Comparison of ENCODE assay signal across 25 cellular contexts in genomic region chrX:100207331-100208024, GRCh38.
DNase-seq lines count a peak whose midpoint lies in the region; ATAC-seq, FAIRE-seq and TF ChIP-seq lines count a peak whose summit lies in the region.
"Had no signal": no experiment of that assay in that cellular context is flagged by ENCODE, and none has a peak within 500 bp of the region (broad histone marks: within the 10 kb centered on the region; RNA-seq: fewer than 3 reads in every experiment).

No MANE protein-coding gene starts in this region.

- CTCF ChIA-PET in CD8-positive, alpha-beta T cell (lab: Charles Lee) = no interaction called here

- H3K9me3 ChIP-seq in stomach = peaks cover 0 to 9% (median 2%) of the 10 kb centered on the region in 4 donors
- H3K9me3 ChIP-seq in CD8-positive, alpha-beta T cell (ENCODE audit: low read length) = no peaks in the 10 kb centered on the region
- H3K9me3 ChIP-seq: SK-N-SH had no signal

- no peak for TF ChIP-seq POLR2A in stomach (IDR thresholded peaks at IDR 0.05)

- intact Hi-C loops in stomach (cut with DNase I; ENCODE audit: low total_unique reads) = no loop called here
- intact Hi-C loops in CD8-positive, alpha-beta T cell (cut with DNase I, micrococcal nuclease) = no loop called here

- H3K36me3 ChIP-seq in bronchial epithelial cell (ENCODE audit: control insufficient read depth, insufficient read depth, low read length) (no peaks in the 10 kb centered on the region), stomach (no peaks in the 10 kb centered on the region)
- H3K36me3 ChIP-seq in CD8-positive, alpha-beta T cell (ENCODE audit: insufficient read depth, low read length) = no peaks in the 10 kb centered on the region
- H3K36me3 ChIP-seq: spleen had no signal

- no peak overlapping the region for H3K27ac Mint-ChIP-seq in CD8-positive, alpha-beta T cell
- H3K27ac Mint-ChIP-seq: activated CD8-positive, alpha-beta T cell treated with anti-CD3 and anti-CD28 coated beads, Interleukin-2, amount 10 ng/mL, durations not matched to agents 7 days and 5 days had no signal

- H3K4me3 ChIP-seq in bronchial epithelial cell (ENCODE audit: low read depth, low read length) = no peak overlapping the region
- no peak overlapping the region for H3K4me3 ChIP-seq in stomach
- H3K4me3 ChIP-seq in CD8-positive, alpha-beta T cell (ENCODE audit: low read depth, low read length) = no peak overlapping the region
- H3K4me3 ChIP-seq: spleen had no signal

- no peaks in the 10 kb centered on the region for H3K27me3 ChIP-seq in bronchial epithelial cell (ENCODE audit: control insufficient read depth, insufficient read depth, low read length)
- H3K27me3 ChIP-seq in stomach = peaks cover 0 to 3% (median 0%) of the 10 kb centered on the region in 3 donors
- no peaks in the 10 kb centered on the region for H3K27me3 ChIP-seq in CD8-positive, alpha-beta T cell (ENCODE audit: insufficient read depth, low read length)
- H3K27me3 ChIP-seq: spleen had no signal

- WGBS in stomach, 5 donors = 41 to 59% (median 51%) methylated on average over 5 of the region's 5 CpGs

- H3K4me3 Mint-ChIP-seq in CD8-positive, alpha-beta T cell = no peak overlapping the region
- H3K4me3 Mint-ChIP-seq: activated CD8-positive, alpha-beta T cell treated with anti-CD3 and anti-CD28 coated beads, Interleukin-2, amount 10 ng/mL, durations not matched to agents 7 days and 5 days; H9; neural crest cell had no signal

- ATAC-seq in HG03442 (IDR thresholded peaks at IDR 0.05; ENCODE audit: unreplicated experiment) (peak; percentile 71), GM21367 (IDR thresholded peaks at IDR 0.05; ENCODE audit: unreplicated experiment) (no peak)
- no peak for ATAC-seq in CD8-positive, alpha-beta T cell
- ATAC-seq: activated CD8-positive, alpha-beta T cell treated with anti-CD3 and anti-CD28 coated beads, Interleukin-2, amount 10 ng/mL, durations not matched to agents 7 days and 5 days; left ventricle myocardium superior had no signal

- no peaks in the 10 kb centered on the region for H3K27me3 Mint-ChIP-seq in CD8-positive, alpha-beta T cell (ENCODE audit: low read depth)

- H3K36me3 Mint-ChIP-seq in CD8-positive, alpha-beta T cell = no peaks in the 10 kb centered on the region

- POLR2A ChIA-PET in CD8-positive, alpha-beta T cell (lab: Charles Lee) = no interaction called here

- H3K4me1 ChIP-seq in stomach = no peaks in the 10 kb centered on the region
- H3K4me1 ChIP-seq in CD8-positive, alpha-beta T cell (ENCODE audit: insufficient read depth, low read length) = no peaks in the 10 kb centered on the region
- H3K4me1 ChIP-seq: spleen had no signal

- no peak overlapping the region for H3K27ac ChIP-seq in stomach
- no peak overlapping the region for H3K27ac ChIP-seq in CD8-positive, alpha-beta T cell (ENCODE audit: low read depth, low read length)
- H3K27ac ChIP-seq: 22Rv1, spleen had no signal

- TF ChIP-seq CTCF in bronchial epithelial cell (IDR thresholded peaks at IDR 0.05; ENCODE audit: insufficient read depth, low read length, severe bottlenecking) (no peak), stomach (IDR thresholded peaks at IDR 0.05) (no peak)
- no peak for TF ChIP-seq CTCF in CD8-positive, alpha-beta T cell (IDR thresholded peaks at IDR 0.05)

- no peaks in the 10 kb centered on the region for H3K9me3 Mint-ChIP-seq in CD8-positive, alpha-beta T cell
- H3K9me3 Mint-ChIP-seq: H9 had no signal

- peak; percentile 0 for DNase-seq in DMS53 (lab: John Stamatoyannopoulos, UW)
- no peak for DNase-seq in DMS53 treated with DMSO at 0.1 percent for 48 hours (lab: John Stamatoyannopoulos, UW; ENCODE audit: unreplicated experiment)
- peak; percentile 13 for DNase-seq in bronchial epithelial cell (ENCODE audit: low read depth)
- no peak for DNase-seq in stomach
- no peak for DNase-seq in CD8-positive, alpha-beta T cell
- no peak for DNase-seq in NCI-H2029 (lab: John Stamatoyannopoulos, UW)
- DNase-seq: activated CD4-positive, CD25-positive, alpha-beta regulatory T cell; activated CD8-positive, alpha-beta T cell treated with anti-CD3 and anti-CD28 coated beads, Interleukin-2, amount 10 ng/mL, durations not matched to agents 7 days and 5 days; activated naive CD4-positive, alpha-beta T cell; activated T-cell treated with anti-CD3 and anti-CD28 coated beads, Interleukin-2, amount 50 U/mL, for 1 hour; AML-193; left ventricle myocardium superior; MM.1S; NCI-H187; NCI-H446; RPMI8226; SK-N-SH; spleen; substantia nigra; T-helper 9 cell had no signal

- TF ChIP-seq EP300 in stomach (IDR thresholded peaks at IDR 0.05) = no peak

- FAIRE-seq in bronchial epithelial cell (lab: Jason Lieb, UNC) = no peak

- H3K4me1 Mint-ChIP-seq in CD8-positive, alpha-beta T cell (ENCODE audit: low read depth) = no peaks in the 10 kb centered on the region
- H3K4me1 Mint-ChIP-seq: neural crest cell had no signal

Comparison
In these comparisons a context has a peak if more than half of its experiments do, and no peak if none do; other contexts are left out.
1. DNase-seq: peak in DMS53 (single experiment) and bronchial epithelial cell (single experiment); none in DMS53 treated with DMSO at 0.1 percent for 48 hours (single experiment), stomach (single experiment), CD8-positive, alpha-beta T cell (0 of 7) and NCI-H2029 (single experiment).